ENCODE assay signal across 10 cellular contexts in genomic region chr16:85005278-85006069, GRCh38. TPM values are rescaled to one million over a fixed set of nuclear protein-coding genes. Genes with fewer than 3 reads are reported as not detected.
A peak's percentile ranks its signal among the peaks of the same experiment; 100 is the strongest.
DNase-seq lines count a peak whose midpoint lies in the region; ATAC-seq, FAIRE-seq and TF ChIP-seq lines count a peak whose summit lies in the region.
"Had no signal": no experiment of that assay in that cellular context is flagged by ENCODE, and none has a peak within 500 bp of the region (broad histone marks: within the 10 kb centered on the region; RNA-seq: fewer than 3 reads in every experiment).

No MANE protein-coding gene starts in this region.

- no peak for ATAC-seq in GM19324 (IDR thresholded peaks at IDR 0.05; ENCODE audit: low FRiP score, unreplicated experiment)
- ATAC-seq: mucosa of descending colon had no signal

- FAIRE-seq in HTR-8/SVneo (lab: Jason Lieb, UNC): peak; percentile 72

- 92% methylated on average over 11 of the region's 11 CpGs for WGBS in thymus

- H3K27me3 ChIP-seq in breast epithelium (no peaks in the 10 kb centered on the region), thymus (ENCODE audit: control insufficient read depth, insufficient read depth) (no peaks in the 10 kb centered on the region)

- peaks cover 10 to 22% of the 10 kb centered on the region in 2 donors for H3K4me1 ChIP-seq in breast epithelium
- no peaks in the 10 kb centered on the region for H3K4me1 ChIP-seq in thymus (ENCODE audit: control insufficient read depth, insufficient read depth, low read length)

- TF ChIP-seq CTCF in breast epithelium (IDR thresholded peaks at IDR 0.05): no peak

- H3K27ac ChIP-seq in breast epithelium (peak overlapping the region; percentile 83 to 85), thymus (ENCODE audit: low read depth) (peak overlapping the region; percentile 39), substantia nigra (ENCODE audit: low read depth, low read length, poor library complexity, severe bottlenecking) (no peak overlapping the region)

- H3K4me3 ChIP-seq in breast epithelium (peak overlapping the region in 1 of 3 donors; percentile 15), thymus (ENCODE audit: low read length) (no peak overlapping the region)
- H3K4me3 ChIP-seq: mucosa of descending colon had no signal

- TF ChIP-seq POLR2A in breast epithelium (IDR thresholded peaks at IDR 0.05): no peak

- H3K9me3 ChIP-seq in breast epithelium (no peaks in the 10 kb centered on the region), thymus (ENCODE audit: control insufficient read depth) (no peaks in the 10 kb centered on the region)
- H3K9me3 ChIP-seq: mucosa of descending colon had no signal

- H3K36me3 ChIP-seq in breast epithelium (no peaks in the 10 kb centered on the region), thymus (ENCODE audit: control insufficient read depth, insufficient read depth) (no peaks in the 10 kb centered on the region)

- DNase-seq in HTR-8/SVneo (ENCODE audit: insufficient read length, low spot score) (no peak), breast epithelium (ENCODE audit: low spot score in 2 of 2) (no peak), islet precursor cell (peak; percentile 67), substantia nigra (lab: John Stamatoyannopoulos, UW) (no peak), NK-92 (lab: John Stamatoyannopoulos, UW; ENCODE audit: unreplicated experiment) (no peak)
- no peak for DNase-seq in stimulated activated CD4-positive, alpha-beta T cell treated with anti-CD3 and anti-CD28 coated beads, Interleukin-2, amount 100 ng/mL, for 24 hours
- DNase-seq: amygdala had no signal

- intact Hi-C loops in breast epithelium (cut with DNase I; ENCODE audit: low total_unique reads): no loop called here

RNA-seq across cellular contexts. Expression of gene ZDHHC7, which starts 5.9 kb away (rescaled TPM):
- 10 to 100 TPM; 38.7 to 69.6 (median 41.1) TPM for total RNA-seq in breast epithelium
- polyA plus RNA-seq in thymus: 24.6 TPM

RNA-seq across cellular contexts. Expression of gene KIAA0513, which starts 22.1 kb away (rescaled TPM):
- total RNA-seq in breast epithelium: 10 to 100 TPM in 2 of 3 donors, 1 to 10 TPM in 1; 7.6 to 16.2 (median 10.8) TPM
- 5.2 TPM for polyA plus RNA-seq in thymus
